In the genomic region with DNA sequence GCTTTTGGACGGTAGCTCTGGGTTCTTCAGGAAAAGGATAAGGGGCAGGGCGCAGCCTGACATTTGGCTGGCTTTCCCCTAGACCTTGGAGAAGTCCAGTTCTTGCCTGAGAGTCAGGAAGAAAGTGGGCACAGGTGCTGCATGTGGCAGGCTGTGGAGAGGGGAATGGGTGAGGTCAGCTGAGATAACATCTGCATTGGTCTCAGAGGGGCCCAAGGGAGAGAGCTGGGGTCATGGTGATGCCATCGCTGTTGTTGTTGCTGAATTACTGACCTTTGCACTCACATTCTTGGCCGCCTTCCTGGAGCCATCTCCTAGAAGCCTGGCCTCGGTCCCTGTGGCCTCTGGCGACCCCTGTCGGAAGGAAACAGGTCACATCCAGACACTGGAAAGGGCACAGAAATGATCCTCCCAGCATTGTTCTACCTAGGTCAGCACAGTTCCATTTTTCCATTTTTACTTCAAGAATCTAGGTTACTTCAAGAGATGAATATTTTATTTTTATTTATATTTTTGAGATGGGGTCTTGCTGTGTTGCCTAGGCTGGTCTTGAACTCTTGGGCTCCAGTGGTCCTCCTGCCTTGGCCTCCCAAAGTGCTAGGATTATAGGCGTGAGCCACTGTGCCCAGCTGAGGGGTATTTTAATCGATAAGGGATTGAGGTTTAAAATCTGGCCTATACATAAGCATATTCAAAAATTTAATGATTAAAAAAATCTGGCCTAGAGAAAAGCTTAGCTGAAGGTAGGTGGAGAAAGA, we compare ENCODE assay signal across 7 cellular contexts. TPM values are rescaled to one million over a fixed set of nuclear protein-coding genes. Genes with fewer than 3 reads are reported as not detected.
DNase-seq lines count a peak whose midpoint lies in the region; ATAC-seq and TF ChIP-seq lines count a peak whose summit lies in the region.

No MANE protein-coding gene starts in this region.

- no peak overlapping the region for H3K27ac ChIP-seq in mesenchymal stem cell (ENCODE audit: low read length, poor library complexity, severe bottlenecking)

- intact Hi-C loops in activated CD4-positive, alpha-beta T cell treated with anti-CD3 and anti-CD28 coated beads, Interleukin-2, amount 10 ng/mL, durations not matched to agents 24 days and 14 days (cut with micrococcal nuclease): loop anchor here (1.0 kb wide), 1 partner anchor 10 kb away; no protein-coding TSS in a partner anchor

- no peaks in the 10 kb centered on the region for H3K9me3 Mint-ChIP-seq in activated CD4-positive, alpha-beta T cell treated with anti-CD3 and anti-CD28 coated beads, Interleukin-2, amount 10 ng/mL, durations not matched to agents 24 days and 14 days

- H4K8ac ChIP-seq in mesenchymal stem cell (ENCODE audit: low read length): no peak overlapping the region

- no peak overlapping the region for H2AK5ac ChIP-seq in mesenchymal stem cell (ENCODE audit: low read length, severe bottlenecking)

- peaks cover 7% of the 10 kb centered on the region for H3K27me3 Mint-ChIP-seq in activated CD4-positive, alpha-beta T cell treated with anti-CD3 and anti-CD28 coated beads, Interleukin-2, amount 10 ng/mL, durations not matched to agents 24 days and 14 days

- no peak overlapping the region for H3K23ac ChIP-seq in mesenchymal stem cell (ENCODE audit: low read length in 2 of 2)

- H3K14ac ChIP-seq in mesenchymal stem cell (ENCODE audit: low read length in 2 of 2): no peak overlapping the region

- H3K27ac Mint-ChIP-seq in activated CD4-positive, alpha-beta T cell treated with anti-CD3 and anti-CD28 coated beads, Interleukin-2, amount 10 ng/mL, durations not matched to agents 24 days and 14 days: no peak overlapping the region

- H3K9ac ChIP-seq in mesenchymal stem cell (ENCODE audit: low read length): no peak overlapping the region

- ATAC-seq in GM21360 (IDR thresholded peaks at IDR 0.05; ENCODE audit: unreplicated experiment): no peak

- H2BK15ac ChIP-seq in mesenchymal stem cell (ENCODE audit: low read depth, poor library complexity, severe bottlenecking): no peak overlapping the region

- H3K27me3 ChIP-seq in mesenchymal stem cell (ENCODE audit: control insufficient read depth in 1 of 2, insufficient read depth in 1 of 2, low read length in 2 of 2): no peaks in the 10 kb centered on the region

- no peaks in the 10 kb centered on the region for H3K79me1 ChIP-seq in mesenchymal stem cell (replicated peaks; ENCODE audit: low read length, poor library complexity, severe bottlenecking)

- H3K4me3 Mint-ChIP-seq in activated CD4-positive, alpha-beta T cell treated with anti-CD3 and anti-CD28 coated beads, Interleukin-2, amount 10 ng/mL, durations not matched to agents 24 days and 14 days: no peak overlapping the region

- peaks cover 4% of the 10 kb centered on the region for H3K4me1 ChIP-seq in mesenchymal stem cell (ENCODE audit: control insufficient read depth, insufficient read depth, low read depth, low read length)

- in situ Hi-C loops in GM13977 (cut with MboI; ENCODE audit: low pct_unique_long_range_greater_than_20kb, low sequenced_read_pairs, unreplicated experiment): no loop called here

- H3K36me3 Mint-ChIP-seq in activated CD4-positive, alpha-beta T cell treated with anti-CD3 and anti-CD28 coated beads, Interleukin-2, amount 10 ng/mL, durations not matched to agents 24 days and 14 days (ENCODE audit: low read depth): no peaks in the 10 kb centered on the region

- H2BK12ac ChIP-seq in mesenchymal stem cell (ENCODE audit: low read length in 2 of 2): no peak overlapping the region

- no peak overlapping the region for H3K4me2 ChIP-seq in mesenchymal stem cell (ENCODE audit: low read length, poor library complexity, severe bottlenecking)

- H2BK120ac ChIP-seq in mesenchymal stem cell (ENCODE audit: low read depth, low read length): no peak overlapping the region

- H2AFZ ChIP-seq in mesenchymal stem cell (ENCODE audit: low read depth, low read length): no peak overlapping the region

- no peak overlapping the region for H4K91ac ChIP-seq in mesenchymal stem cell (ENCODE audit: low read length)

- TF ChIP-seq CTCF in GM13977 (IDR thresholded peaks at IDR 0.05; ENCODE audit: extremely low read depth, insufficient read depth, missing control alignments): peak; percentile 87

- DNase-seq in GM13977 (ENCODE audit: low spot score) (peak; percentile 53), NCI-H2107 treated with DMSO at 0.1 percent for 48 hours (lab: John Stamatoyannopoulos, UW; ENCODE audit: unreplicated experiment) (peak; percentile 60), mesenchymal stem cell (peak; percentile 50)
- DNase-seq in activated CD4-positive, alpha-beta T cell treated with anti-CD3 and anti-CD28 coated beads, Interleukin-2, amount 10 ng/mL, durations not matched to agents 24 days and 14 days: peak; percentile 89
- DNase-seq in effector CD4-positive, alpha-beta T cell: peak; percentile 57
- DNase-seq in stimulated activated CD8-positive, alpha-beta memory T cell treated with anti-CD3 and anti-CD28 coated beads, Interleukin-4, amount 100 ng/mL, for 1 hour (ENCODE audit: low read depth in 2 of 2, low spot score in 1 of 2): peak; percentile 30 to 38

- peak overlapping the region in 1 of 2 experiments; percentile 38 for H3K4me3 ChIP-seq in mesenchymal stem cell (ENCODE audit: insufficient read depth in 1 of 2, low read depth in 1 of 2, low read length in 2 of 2)

- no peaks in the 10 kb centered on the region for H3K36me3 ChIP-seq in mesenchymal stem cell (ENCODE audit: control insufficient read depth in 1 of 2, insufficient read depth in 2 of 2, low read depth in 1 of 2, low read length in 2 of 2)

- H3K18ac ChIP-seq in mesenchymal stem cell (ENCODE audit: low read depth in 1 of 2, low read length in 2 of 2): no peak overlapping the region

- no peak overlapping the region for H2BK5ac ChIP-seq in mesenchymal stem cell (ENCODE audit: low read depth, low read length, poor library complexity, severe bottlenecking)

- H3K4ac ChIP-seq in mesenchymal stem cell (ENCODE audit: low read depth in 1 of 2, low read length in 2 of 2): no peak overlapping the region

- H3K9me3 ChIP-seq in mesenchymal stem cell (ENCODE audit: control insufficient read depth, low read length): no peaks in the 10 kb centered on the region

- 20% methylated on average over 7 of the region's 9 CpGs for WGBS in mesenchymal stem cell

- H3K4me1 Mint-ChIP-seq in activated CD4-positive, alpha-beta T cell treated with anti-CD3 and anti-CD28 coated beads, Interleukin-2, amount 10 ng/mL, durations not matched to agents 24 days and 14 days: peaks cover 4% of the 10 kb centered on the region

RNA-seq across cellular contexts. Expression of gene LIPE, which starts 6.5 kb away (rescaled TPM):
- 35.0 and 39.1 TPM in 2 replicates for total RNA-seq in activated CD4-positive, alpha-beta T cell treated with anti-CD3 and anti-CD28 coated beads, Interleukin-2, amount 10 ng/mL, durations not matched to agents 24 days and 14 days
- 1.6 TPM for polyA plus RNA-seq in mesenchymal stem cell (2013, experiment 1 of 2)
- 2.0 TPM for polyA plus RNA-seq in mesenchymal stem cell (2013, experiment 2 of 2)

RNA-seq across cellular contexts. Expression of gene CXCL17, which starts 9.1 kb away (rescaled TPM):
- total RNA-seq in activated CD4-positive, alpha-beta T cell treated with anti-CD3 and anti-CD28 coated beads, Interleukin-2, amount 10 ng/mL, durations not matched to agents 24 days and 14 days: not detected in 2 replicates
- polyA plus RNA-seq in mesenchymal stem cell (2013, experiment 1 of 2): not detected
- not detected for polyA plus RNA-seq in mesenchymal stem cell (2013, experiment 2 of 2)

RNA-seq across cellular contexts. Expression of gene CNFN, which starts 43.6 kb away (rescaled TPM):
- not detected in 2 replicates for total RNA-seq in activated CD4-positive, alpha-beta T cell treated with anti-CD3 and anti-CD28 coated beads, Interleukin-2, amount 10 ng/mL, durations not matched to agents 24 days and 14 days
- polyA plus RNA-seq in mesenchymal stem cell (2013, experiment 1 of 2): 2.6 TPM
- 3.9 TPM for polyA plus RNA-seq in mesenchymal stem cell (2013, experiment 2 of 2)

Comparison
In these comparisons a context has a peak if more than half of its experiments do, and no peak if none do; other contexts are left out.
1. DNase-seq: peak in every context shown above with its lines; median percentile 89 in activated CD4-positive, alpha-beta T cell treated with anti-CD3 and anti-CD28 coated beads, Interleukin-2, amount 10 ng/mL, durations not matched to agents 24 days and 14 days; 60 in NCI-H2107 treated with DMSO at 0.1 percent for 48 hours; 57 in effector CD4-positive, alpha-beta T cell; 53 in GM13977; 50 in mesenchymal stem cell; 34 in stimulated activated CD8-positive, alpha-beta memory T cell treated with anti-CD3 and anti-CD28 coated beads, Interleukin-4, amount 100 ng/mL, for 1 hour.